ENCODE assay signal across 8 cellular contexts in the genomic region with DNA sequence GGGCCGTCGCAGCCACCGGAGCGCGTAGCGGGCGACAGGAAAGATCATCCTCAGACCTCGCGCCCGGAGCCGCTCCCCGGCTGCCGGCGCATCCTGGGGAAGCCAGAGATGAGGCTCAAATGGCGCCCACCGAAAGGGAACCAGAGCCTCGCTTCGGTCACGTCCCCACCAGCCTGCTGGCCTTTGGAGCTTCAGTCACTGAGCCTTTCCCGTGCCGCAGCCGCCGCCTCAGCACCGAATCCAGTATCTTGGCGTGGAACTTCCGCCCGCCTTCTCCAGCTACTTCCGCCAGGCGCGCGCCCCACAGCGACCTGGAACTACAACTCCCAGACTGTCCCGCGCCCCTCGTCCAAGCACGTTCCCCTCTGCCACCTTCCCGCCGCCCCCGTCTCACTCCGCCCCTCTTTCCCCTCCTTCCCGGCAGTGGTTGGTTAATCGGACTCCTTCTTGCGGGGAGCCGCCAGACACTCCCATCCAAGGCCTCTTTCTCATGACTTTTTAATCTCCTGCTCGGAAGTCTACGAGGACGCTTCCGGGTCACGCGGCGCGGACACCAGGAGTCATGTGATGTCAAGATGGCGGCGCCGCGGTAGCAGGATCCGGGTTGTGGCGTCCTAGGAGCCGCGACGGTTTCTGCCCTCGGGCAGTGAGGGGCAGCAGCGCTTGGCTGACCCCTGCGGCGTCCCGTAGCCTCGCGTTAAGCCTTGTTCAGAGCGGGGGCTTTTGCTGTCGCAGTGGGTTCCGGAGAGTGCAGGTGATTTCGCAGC. TPM values are rescaled to one million over a fixed set of nuclear protein-coding genes. Genes with fewer than 3 reads are reported as not detected.
DNase-seq lines count a peak whose midpoint lies in the region; ATAC-seq lines count a peak whose summit lies in the region.

A gene with protein sequence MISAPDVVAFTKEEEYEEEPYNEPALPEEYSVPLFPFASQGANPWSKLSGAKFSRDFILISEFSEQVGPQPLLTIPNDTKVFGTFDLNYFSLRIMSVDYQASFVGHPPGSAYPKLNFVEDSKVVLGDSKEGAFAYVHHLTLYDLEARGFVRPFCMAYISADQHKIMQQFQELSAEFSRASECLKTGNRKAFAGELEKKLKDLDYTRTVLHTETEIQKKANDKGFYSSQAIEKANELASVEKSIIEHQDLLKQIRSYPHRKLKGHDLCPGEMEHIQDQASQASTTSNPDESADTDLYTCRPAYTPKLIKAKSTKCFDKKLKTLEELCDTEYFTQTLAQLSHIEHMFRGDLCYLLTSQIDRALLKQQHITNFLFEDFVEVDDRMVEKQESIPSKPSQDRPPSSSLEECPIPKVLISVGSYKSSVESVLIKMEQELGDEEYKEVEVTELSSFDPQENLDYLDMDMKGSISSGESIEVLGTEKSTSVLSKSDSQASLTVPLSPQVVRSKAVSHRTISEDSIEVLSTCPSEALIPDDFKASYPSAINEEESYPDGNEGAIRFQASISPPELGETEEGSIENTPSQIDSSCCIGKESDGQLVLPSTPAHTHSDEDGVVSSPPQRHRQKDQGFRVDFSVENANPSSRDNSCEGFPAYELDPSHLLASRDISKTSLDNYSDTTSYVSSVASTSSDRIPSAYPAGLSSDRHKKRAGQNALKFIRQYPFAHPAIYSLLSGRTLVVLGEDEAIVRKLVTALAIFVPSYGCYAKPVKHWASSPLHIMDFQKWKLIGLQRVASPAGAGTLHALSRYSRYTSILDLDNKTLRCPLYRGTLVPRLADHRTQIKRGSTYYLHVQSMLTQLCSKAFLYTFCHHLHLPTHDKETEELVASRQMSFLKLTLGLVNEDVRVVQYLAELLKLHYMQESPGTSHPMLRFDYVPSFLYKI (plus strand): TSS at position 563 of the 767 bp plus-strand sequence. CDS start 497 bp downstream, outside the sequence.
A gene with protein sequence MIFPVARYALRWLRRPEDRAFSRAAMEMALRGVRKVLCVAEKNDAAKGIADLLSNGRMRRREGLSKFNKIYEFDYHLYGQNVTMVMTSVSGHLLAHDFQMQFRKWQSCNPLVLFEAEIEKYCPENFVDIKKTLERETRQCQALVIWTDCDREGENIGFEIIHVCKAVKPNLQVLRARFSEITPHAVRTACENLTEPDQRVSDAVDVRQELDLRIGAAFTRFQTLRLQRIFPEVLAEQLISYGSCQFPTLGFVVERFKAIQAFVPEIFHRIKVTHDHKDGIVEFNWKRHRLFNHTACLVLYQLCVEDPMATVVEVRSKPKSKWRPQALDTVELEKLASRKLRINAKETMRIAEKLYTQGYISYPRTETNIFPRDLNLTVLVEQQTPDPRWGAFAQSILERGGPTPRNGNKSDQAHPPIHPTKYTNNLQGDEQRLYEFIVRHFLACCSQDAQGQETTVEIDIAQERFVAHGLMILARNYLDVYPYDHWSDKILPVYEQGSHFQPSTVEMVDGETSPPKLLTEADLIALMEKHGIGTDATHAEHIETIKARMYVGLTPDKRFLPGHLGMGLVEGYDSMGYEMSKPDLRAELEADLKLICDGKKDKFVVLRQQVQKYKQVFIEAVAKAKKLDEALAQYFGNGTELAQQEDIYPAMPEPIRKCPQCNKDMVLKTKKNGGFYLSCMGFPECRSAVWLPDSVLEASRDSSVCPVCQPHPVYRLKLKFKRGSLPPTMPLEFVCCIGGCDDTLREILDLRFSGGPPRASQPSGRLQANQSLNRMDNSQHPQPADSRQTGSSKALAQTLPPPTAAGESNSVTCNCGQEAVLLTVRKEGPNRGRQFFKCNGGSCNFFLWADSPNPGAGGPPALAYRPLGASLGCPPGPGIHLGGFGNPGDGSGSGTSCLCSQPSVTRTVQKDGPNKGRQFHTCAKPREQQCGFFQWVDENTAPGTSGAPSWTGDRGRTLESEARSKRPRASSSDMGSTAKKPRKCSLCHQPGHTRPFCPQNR (minus strand): TSS at position 264 of the 767 bp plus-strand sequence. CDS start 216 bp downstream, at position 48.

- H3K27ac Mint-ChIP-seq in activated CD8-positive, alpha-beta memory T cell treated with anti-CD3 and anti-CD28 coated beads, Interleukin-2, amount 10 ng/mL, durations not matched to agents 7 days and 5 days, result peak within 1 kb of the TSS; percentile 99

- peak within 1 kb of the TSS; percentile 88 for H3K4me3 Mint-ChIP-seq in activated CD8-positive, alpha-beta memory T cell treated with anti-CD3 and anti-CD28 coated beads, Interleukin-2, amount 10 ng/mL, durations not matched to agents 7 days and 5 days

- H2BK120ac ChIP-seq in mesenchymal stem cell (ENCODE audit: low read depth, low read length), result no peak within 1 kb of the TSS

- peak within 1 kb of the TSS; percentile 41 for H4K8ac ChIP-seq in mesenchymal stem cell (ENCODE audit: low read length)

- H3K4me3 ChIP-seq in NT2/D1 (ENCODE audit: insufficient read length, low read depth), result peak within 1 kb of the TSS; percentile 94
- peak within 1 kb of the TSS; percentile 81 for H3K4me3 ChIP-seq in endocrine pancreas (ENCODE audit: control insufficient read depth, insufficient read depth, low read length)
- H3K4me3 ChIP-seq in mesenchymal stem cell (ENCODE audit: insufficient read depth in 1 of 2, low read depth in 1 of 2, low read length in 2 of 2), result peak within 1 kb of the TSS; percentile 91 to 94

- peak within 1 kb of the TSS; percentile 44 for H4K91ac ChIP-seq in mesenchymal stem cell (ENCODE audit: low read length)

- H3K23ac ChIP-seq in mesenchymal stem cell (ENCODE audit: low read length in 2 of 2), result peak within 1 kb of the TSS; percentile 3 to 66

- DNase-seq in COR-L47 (lab: John Stamatoyannopoulos, UW) (peak; percentile 63), HUDEP-2 (lab: John Stamatoyannopoulos, UW; ENCODE audit: unreplicated experiment in 76 of 76) (peak; percentile 43 to 98 (median 95)), NT2/D1 (ENCODE audit: low read depth, low spot score) (peak; percentile 88), mesenchymal stem cell (peak; percentile 99)
- DNase-seq in activated CD8-positive, alpha-beta memory T cell treated with anti-CD3 and anti-CD28 coated beads, Interleukin-2, amount 10 ng/mL, durations not matched to agents 7 days and 5 days, result peak; percentile 99
- DNase-seq in stimulated activated CD8-positive, alpha-beta memory T cell treated with anti-CD3 and anti-CD28 coated beads, Interleukin-12 subunit alpha, Interleukin-12 subunit beta, amount 100 ng/mL, for 4 hours (ENCODE audit: low read depth), result peak; percentile 95

- H3K27ac ChIP-seq in mesenchymal stem cell (ENCODE audit: low read length, poor library complexity, severe bottlenecking), result peak within 1 kb of the TSS; percentile 71

- WGBS in mesenchymal stem cell, result under 1% methylated on average over 72 of the region's 72 CpGs

- H2AFZ ChIP-seq in mesenchymal stem cell (ENCODE audit: low read depth, low read length), result peak within 1 kb of the TSS; percentile 87

- no peaks in the 10 kb centered on the region for H3K27me3 ChIP-seq in NT2/D1 (ENCODE audit: insufficient read depth, insufficient read length)
- no peaks in the 10 kb centered on the region for H3K27me3 ChIP-seq in endocrine pancreas (ENCODE audit: control insufficient read depth, insufficient read depth, low read length)
- no peaks in the 10 kb centered on the region for H3K27me3 ChIP-seq in mesenchymal stem cell (ENCODE audit: control insufficient read depth in 1 of 2, insufficient read depth in 1 of 2, low read length in 2 of 2)

- peak within 1 kb of the TSS; percentile 97 for H3K9ac ChIP-seq in NT2/D1 (ENCODE audit: insufficient read length, low read depth)
- H3K9ac ChIP-seq in endocrine pancreas (ENCODE audit: control insufficient read depth, insufficient read depth, low read length), result peak within 1 kb of the TSS; percentile 92
- peak within 1 kb of the TSS; percentile 98 for H3K9ac ChIP-seq in mesenchymal stem cell (ENCODE audit: low read length)

- H2BK12ac ChIP-seq in mesenchymal stem cell (ENCODE audit: low read length in 2 of 2), result no peak within 1 kb of the TSS

- ATAC-seq in GM21381 (IDR thresholded peaks at IDR 0.05; ENCODE audit: unreplicated experiment), result peak; percentile 82
- ATAC-seq in activated CD8-positive, alpha-beta memory T cell treated with anti-CD3 and anti-CD28 coated beads, Interleukin-2, amount 10 ng/mL, durations not matched to agents 7 days and 5 days, result peak; percentile 92

- H3K4me1 Mint-ChIP-seq in activated CD8-positive, alpha-beta memory T cell treated with anti-CD3 and anti-CD28 coated beads, Interleukin-2, amount 10 ng/mL, durations not matched to agents 7 days and 5 days, result peaks cover 74% of the 10 kb centered on the region

- H3K9me3 Mint-ChIP-seq in activated CD8-positive, alpha-beta memory T cell treated with anti-CD3 and anti-CD28 coated beads, Interleukin-2, amount 10 ng/mL, durations not matched to agents 7 days and 5 days (ENCODE audit: low read depth), result no peaks in the 10 kb centered on the region

- peaks cover 41% of the 10 kb centered on the region for H3K36me3 Mint-ChIP-seq in activated CD8-positive, alpha-beta memory T cell treated with anti-CD3 and anti-CD28 coated beads, Interleukin-2, amount 10 ng/mL, durations not matched to agents 7 days and 5 days

- H3K9me3 ChIP-seq in NT2/D1 (ENCODE audit: insufficient read depth, low read length) (peaks cover 34% of the 10 kb centered on the region), endocrine pancreas (ENCODE audit: control insufficient read depth, low read length) (no peaks in the 10 kb centered on the region), mesenchymal stem cell (ENCODE audit: control insufficient read depth, low read length) (no peaks in the 10 kb centered on the region)

- H2BK15ac ChIP-seq in mesenchymal stem cell (ENCODE audit: low read depth, poor library complexity, severe bottlenecking), result no peak within 1 kb of the TSS

- H3K79me1 ChIP-seq in mesenchymal stem cell (replicated peaks; ENCODE audit: low read length, poor library complexity, severe bottlenecking), result peaks cover 25% of the 10 kb centered on the region

- peak within 1 kb of the TSS; percentile 55 to 90 for H3K18ac ChIP-seq in mesenchymal stem cell (ENCODE audit: low read depth in 1 of 2, low read length in 2 of 2)

- peak within 1 kb of the TSS; percentile 79 to 94 for H3K4ac ChIP-seq in mesenchymal stem cell (ENCODE audit: low read depth in 1 of 2, low read length in 2 of 2)

- CTCF ChIA-PET in activated CD8-positive, alpha-beta memory T cell treated with anti-CD3 and anti-CD28 coated beads, Interleukin-2, amount 10 ng/mL, durations not matched to agents 7 days and 5 days (lab: Charles Lee), result interaction anchor here (0.6 to 2.3 kb wide), 2 partner anchors 17 to 40 kb away, joined by 4 to 7 read pairs; no protein-coding TSS in a partner anchor

- peaks cover 73% of the 10 kb centered on the region for H3K36me3 ChIP-seq in NT2/D1 (ENCODE audit: insufficient read depth, insufficient read length, low read length)
- H3K36me3 ChIP-seq in endocrine pancreas (ENCODE audit: control insufficient read depth, insufficient read depth, low read length), result no peaks in the 10 kb centered on the region
- peaks cover 27 to 45% of the 10 kb centered on the region in 2 experiments for H3K36me3 ChIP-seq in mesenchymal stem cell (ENCODE audit: control insufficient read depth in 1 of 2, insufficient read depth in 2 of 2, low read depth in 1 of 2, low read length in 2 of 2)

- peaks cover 10% of the 10 kb centered on the region for H3K4me1 ChIP-seq in NT2/D1 (ENCODE audit: insufficient read depth, insufficient read length)
- peaks cover 8% of the 10 kb centered on the region for H3K4me1 ChIP-seq in endocrine pancreas (ENCODE audit: control insufficient read depth, insufficient read depth, low read length)
- H3K4me1 ChIP-seq in mesenchymal stem cell (ENCODE audit: control insufficient read depth, insufficient read depth, low read depth, low read length), result peaks cover 27% of the 10 kb centered on the region

- no peaks in the 10 kb centered on the region for H3K27me3 Mint-ChIP-seq in activated CD8-positive, alpha-beta memory T cell treated with anti-CD3 and anti-CD28 coated beads, Interleukin-2, amount 10 ng/mL, durations not matched to agents 7 days and 5 days

- peak within 1 kb of the TSS; percentile 65 for H3K4me2 ChIP-seq in mesenchymal stem cell (ENCODE audit: low read length, poor library complexity, severe bottlenecking)

- peak within 1 kb of the TSS in 1 of 2 experiments; percentile 87 for H3K14ac ChIP-seq in mesenchymal stem cell (ENCODE audit: low read length in 2 of 2)

- H2BK5ac ChIP-seq in mesenchymal stem cell (ENCODE audit: low read depth, low read length, poor library complexity, severe bottlenecking), result peak within 1 kb of the TSS; percentile 2

- peak within 1 kb of the TSS; percentile 42 for H2AK5ac ChIP-seq in mesenchymal stem cell (ENCODE audit: low read length, severe bottlenecking)

RNA-seq across cellular contexts. Expression of the first gene that starts in this region (rescaled TPM):
- total RNA-seq in activated CD8-positive, alpha-beta memory T cell treated with anti-CD3 and anti-CD28 coated beads, Interleukin-2, amount 10 ng/mL, durations not matched to agents 7 days and 5 days, result 10 to 100 TPM; 27.5 to 31.3 TPM
- polyA plus RNA-seq in mesenchymal stem cell (2013, experiment 1 of 2), result 10.0 TPM
- polyA plus RNA-seq in mesenchymal stem cell (2013, experiment 2 of 2), result 9.7 TPM

RNA-seq across cellular contexts. Expression of the second gene that starts in this region (rescaled TPM):
- 10 to 100 TPM; 75.9 to 78.4 TPM for total RNA-seq in activated CD8-positive, alpha-beta memory T cell treated with anti-CD3 and anti-CD28 coated beads, Interleukin-2, amount 10 ng/mL, durations not matched to agents 7 days and 5 days
- polyA plus RNA-seq in mesenchymal stem cell (2013, experiment 1 of 2), result 12.8 TPM
- 12.5 TPM for polyA plus RNA-seq in mesenchymal stem cell (2013, experiment 2 of 2)

Comparison
In these comparisons a context has a peak if more than half of its experiments do, and no peak if none do; other contexts are left out.
1. Peak in every context shown above with its lines: DNase-seq, ATAC-seq, H3K4me3 ChIP-seq and H3K27ac ChIP-seq.